ENCODE assay signal across 8 cellular contexts in genomic region chr15:78108300-78109084, GRCh38. TPM values are rescaled to one million over a fixed set of nuclear protein-coding genes. Genes with fewer than 3 reads are reported as not detected.
A peak's percentile ranks its signal among the peaks of the same experiment; 100 is the strongest.
DNase-seq lines count a peak whose midpoint lies in the region; ATAC-seq, FAIRE-seq and TF ChIP-seq lines count a peak whose summit lies in the region.

No MANE protein-coding gene starts in this region.

- no peaks in the 10 kb centered on the region for H3K79me2 ChIP-seq in GM12878 (ENCODE audit: control insufficient read depth, insufficient read depth, low read length)

- FAIRE-seq in GM12878 (lab: Jason Lieb, UNC) = no peak

- CTCF ChIA-PET in BJ (lab: Yijun Ruan, JAX) (interaction anchor here (0.6 to 14.4 kb wide), 59 partner anchors 9 to 830 kb away, joined by 3 to 282 read pairs (median 4); partner anchors contain the start of genes CIB2, SH2D7 and SKIC8), GM12878 (lab: Yijun Ruan, JAX) (interaction anchor here (0.6 to 14.0 kb wide), 50 partner anchors 9 to 316 kb away, joined by 3 to 327 read pairs (median 6); partner anchors contain the start of genes CIB2, SH2D7 and TBC1D2B)

- no peak overlapping the region for H2AFZ ChIP-seq in GM12878 (ENCODE audit: control insufficient read depth, low read depth, low read length)

- H3K4me1 ChIP-seq in GM12878 (ENCODE audit: control insufficient read depth, insufficient read depth, low read length) = peaks cover 22% of the 10 kb centered on the region

- no peaks in the 10 kb centered on the region for H4K20me1 ChIP-seq in GM12878 (ENCODE audit: control insufficient read depth, insufficient read depth)

- POLR2A ChIA-PET in BJ (lab: Charles Lee) = no interaction called here
- POLR2A ChIA-PET in GM12878 (lab: Charles Lee) = interaction anchor here (0.7 to 1.1 kb wide), 5 partner anchors 31 to 109 kb away, joined by 3 to 11 read pairs (median 3); no protein-coding TSS in a partner anchor

- DNase-seq in BJ (ENCODE audit: low read depth) = no peak
- peak; percentile 22 for DNase-seq in NCI-H2107 treated with DMSO at 0.1 percent for 48 hours (lab: John Stamatoyannopoulos, UW; ENCODE audit: unreplicated experiment)
- peak; percentile 83 for DNase-seq in UCSD-AML1 (lab: John Stamatoyannopoulos, UW; ENCODE audit: unreplicated experiment)
- DNase-seq in GM12878 (ENCODE audit: low read depth, low spot score) = peak; percentile 43
- peak in 46 of 51 donors; percentile 11 to 81 (median 50) for DNase-seq in hypothalamus (lab: John Stamatoyannopoulos, UW)
- peak; percentile 61 for DNase-seq in smooth muscle cell of the brain vasculature (ENCODE audit: low read depth, low spot score)

- no peak overlapping the region for H3K27ac ChIP-seq in GM12878 (ENCODE audit: control insufficient read depth, insufficient read depth)

- H3K4me3 ChIP-seq in BJ (ENCODE audit: low read depth, low read length) (no peak overlapping the region), GM12878 (no peak overlapping the region)

- H3K27me3 ChIP-seq in BJ (ENCODE audit: control insufficient read depth, insufficient read depth, low read length) (no peaks in the 10 kb centered on the region), GM12878 (replicated peaks in 1 of 2; ENCODE audit: control insufficient read depth in 2 of 2, insufficient read depth in 2 of 2, low read length in 1 of 2) (no peaks in the 10 kb centered on the region)

- no peak overlapping the region for H3K4me2 ChIP-seq in GM12878 (ENCODE audit: control insufficient read depth, insufficient read depth)

- no peak overlapping the region for H3K9ac ChIP-seq in GM12878 (ENCODE audit: control insufficient read depth, insufficient read depth, low read length)

- no peaks in the 10 kb centered on the region for H3K36me3 ChIP-seq in BJ (ENCODE audit: control insufficient read depth, insufficient read depth, low read length)
- no peaks in the 10 kb centered on the region for H3K36me3 ChIP-seq in GM12878 (ENCODE audit: control insufficient read depth in 2 of 2, insufficient read depth in 2 of 2, low read length in 1 of 2)

- SMC1A ChIA-PET in GM12878 (lab: Charles Lee; ENCODE audit: uncharacterized antibody, unreplicated experiment) = interaction anchor here (0.6 to 13.4 kb wide), 34 partner anchors 9 to 198 kb away, joined by 3 to 184 read pairs (median 5); partner anchors contain the start of genes CIB2 and TBC1D2B

- ATAC-seq in GM21529 (IDR thresholded peaks at IDR 0.05; ENCODE audit: unreplicated experiment) = peak; percentile 44
- ATAC-seq in GM12878 = peak; percentile 84
- ATAC-seq in HG03571 (IDR thresholded peaks at IDR 0.05; ENCODE audit: unreplicated experiment) = no peak

- no peak for TF ChIP-seq EP300 in GM12878 (IDR thresholded peaks at IDR 0.05; ENCODE audit: borderline replicate concordance in 1 of 2, control insufficient read depth in 1 of 2, low read depth in 2 of 2, low read length in 2 of 2)

- TF ChIP-seq CTCF in BJ (IDR thresholded peaks at IDR 0.05; ENCODE audit: insufficient read depth, low read depth, low read length) (peak; percentile 97), GM12878 (IDR thresholded peaks at IDR 0.05 in 2 of 3, conservative IDR thresholded peaks at IDR 0.05 in 1 of 3; ENCODE audit: control insufficient read depth in 2 of 3, extremely low read depth in 1 of 3, insufficient read depth in 1 of 3, low read depth in 3 of 3, low read length in 3 of 3) (peak; percentile 89 to 97 (median 94))

- TF ChIP-seq POLR2A in GM12878 (IDR thresholded peaks at IDR 0.05; ENCODE audit: low read depth, low read length) = no peak

- no TSS peak for BruUV-seq in GM12878 (replicated peaks; lab: Mats Ljungman, UMichigan)

- H3K9me3 ChIP-seq in GM12878 (replicated peaks; ENCODE audit: control insufficient read depth, insufficient read depth, low read length) = no peaks in the 10 kb centered on the region

- in situ Hi-C loops in GM12878 (cut with MboI) = loop anchor here (5.0 kb wide), 1 partner anchor 141 kb away; no protein-coding TSS in a partner anchor

- 15% methylated on average over 11 of the region's 11 CpGs for WGBS in GM12878 (ENCODE audit: insufficient coverage, insufficient replicate concordance, low lambda C conversion rate, missing lambda C conversion rate)

- RAD21 ChIA-PET in GM12878 (lab: Charles Lee; ENCODE audit: unreplicated experiment) = interaction anchor here (0.6 to 10.3 kb wide), 41 partner anchors 9 to 206 kb away, joined by 3 to 157 read pairs (median 5); no protein-coding TSS in a partner anchor

- TF ChIP-seq RAD21 in GM12878 (IDR thresholded peaks at IDR 0.05; ENCODE audit: insufficient read depth, low read depth, low read length) = peak; percentile 77

- intact Hi-C loops in GM12878 (cut with micrococcal nuclease; ENCODE audit: unreplicated experiment) = loop anchor here (1.0 to 5.0 kb wide), 5 partner anchors 41 to 206 kb away; no protein-coding TSS in a partner anchor

RNA-seq across cellular contexts. Expression of gene SH2D7, which starts 16.1 kb away (rescaled TPM):
- polyA plus RNA-seq in BJ (2011; rRNA removed) (not detected in 2 replicates), GM12878 (2011; rRNA removed) (not detected in 2 replicates), GM12878 (2014; fragmentation: Illumina TruSeq; extraction: Trizol) (0.04 TPM in 1 of 2 replicates, not detected in the other), GM12878 (2014; fragmentation: Nextera tagmentation; extraction: Ambion mirVana) (not detected), GM12878 (2014; rRNA removed) (not detected in 2 replicates), GM12878 (2016; fragmentation: Nextera tagmentation; extraction: Ambion mirVana) (not detected)
- polyA minus RNA-seq in BJ (2011; rRNA and poly(A)+ RNA removed) = not detected in 2 replicates
- total RNA-seq in GM12878 (2013; cell fraction: nucleolus; rRNA removed) = not detected in 2 replicates
- total RNA-seq in GM12878 (2014; rRNA removed) (0.06 TPM in 1 of 2 replicates, not detected in the other), GM12878 (2014; rRNA removed; fragmentation: Illumina TruSeq; extraction: Trizol) (not detected in 2 replicates), GM12878 (2021) (0.08 TPM in 1 of 2 replicates, not detected in the other)
- polyA plus RNA-seq in GM12878 (2011; ENCODE audit: low read depth) = not detected
- polyA plus RNA-seq in GM12878 (2011; cell fraction: cytosol; rRNA removed) = not detected in 2 replicates
- not detected in 2 replicates for polyA plus RNA-seq in GM12878 (2011; cell fraction: nucleus; rRNA removed)
- polyA plus RNA-seq in GM12878 (2012) = not detected in 2 replicates
- 0.10 and 0.15 TPM in 2 replicates for polyA minus RNA-seq in GM12878 (2011; rRNA and poly(A)+ RNA removed)
- not detected in 2 replicates for polyA minus RNA-seq in GM12878 (2011; cell fraction: cytosol; rRNA and poly(A)+ RNA removed)
- 0.12 TPM in 1 of 2 replicates, not detected in the other for polyA minus RNA-seq in GM12878 (2011; cell fraction: nucleus; rRNA and poly(A)+ RNA removed)

RNA-seq across cellular contexts. Expression of gene CIB2, which starts 22.8 kb away (rescaled TPM):
- 4.5 and 7.4 TPM in 2 replicates for polyA plus RNA-seq in BJ (2011; rRNA removed)
- 3.7 and 6.8 TPM in 2 replicates for polyA minus RNA-seq in BJ (2011; rRNA and poly(A)+ RNA removed)
- total RNA-seq in GM12878 (2013; cell fraction: nucleolus; rRNA removed) = 0.69 and 1.5 TPM in 2 replicates
- 7.2 and 8.8 TPM in 2 replicates for total RNA-seq in GM12878 (2014; rRNA removed)
- total RNA-seq in GM12878 (2014; rRNA removed; fragmentation: Illumina TruSeq; extraction: Trizol) = 5.9 and 6.8 TPM in 2 replicates
- 6.9 and 7.2 TPM in 2 replicates for total RNA-seq in GM12878 (2021)
- polyA plus RNA-seq in GM12878 (2011; ENCODE audit: low read depth) = 2.3 TPM
- 7.4 and 11.7 TPM in 2 replicates for polyA plus RNA-seq in GM12878 (2011; rRNA removed)
- polyA plus RNA-seq in GM12878 (2011; cell fraction: cytosol; rRNA removed) = 7.8 and 10.2 TPM in 2 replicates
- 3.3 and 3.9 TPM in 2 replicates for polyA plus RNA-seq in GM12878 (2011; cell fraction: nucleus; rRNA removed)
- polyA plus RNA-seq in GM12878 (2012) = 3.1 and 3.4 TPM in 2 replicates
- 7.9 and 11.7 TPM in 2 replicates for polyA plus RNA-seq in GM12878 (2014; fragmentation: Illumina TruSeq; extraction: Trizol)
- 1 to 10 TPM in 1 of 2 experiments, under 1 TPM in 1; 0.56 to 1.6 TPM for polyA plus RNA-seq in GM12878 (2014; fragmentation: Nextera tagmentation; extraction: Ambion mirVana)
- polyA plus RNA-seq in GM12878 (2014; rRNA removed) = 7.2 and 8.2 TPM in 2 replicates
- 10 to 100 TPM in 1 of 2 experiments, 1 to 10 TPM in 1; 1.5 to 12.1 TPM for polyA plus RNA-seq in GM12878 (2016; fragmentation: Nextera tagmentation; extraction: Ambion mirVana)
- polyA minus RNA-seq in GM12878 (2011; rRNA and poly(A)+ RNA removed) = 10.4 and 22.3 TPM in 2 replicates
- polyA minus RNA-seq in GM12878 (2011; cell fraction: cytosol; rRNA and poly(A)+ RNA removed) = 2.6 and 3.7 TPM in 2 replicates
- 0.73 and 1.2 TPM in 2 replicates for polyA minus RNA-seq in GM12878 (2011; cell fraction: nucleus; rRNA and poly(A)+ RNA removed)

RNA-seq across cellular contexts. Expression of gene TBC1D2B, which starts 31.0 kb away (rescaled TPM):
- polyA plus RNA-seq in BJ (2011; rRNA removed) = 37.3 and 39.8 TPM in 2 replicates
- polyA minus RNA-seq in BJ (2011; rRNA and poly(A)+ RNA removed) = 36.0 and 41.3 TPM in 2 replicates
- 172 and 173 TPM in 2 replicates for total RNA-seq in GM12878 (2013; cell fraction: nucleolus; rRNA removed)
- total RNA-seq in GM12878 (2014; rRNA removed) = 18.4 and 21.9 TPM in 2 replicates
- 17.0 and 20.4 TPM in 2 replicates for total RNA-seq in GM12878 (2014; rRNA removed; fragmentation: Illumina TruSeq; extraction: Trizol)
- 27.0 and 28.7 TPM in 2 replicates for total RNA-seq in GM12878 (2021)
- 12.9 TPM for polyA plus RNA-seq in GM12878 (2011; ENCODE audit: low read depth)
- polyA plus RNA-seq in GM12878 (2011; rRNA removed) = 53.4 and 75.9 TPM in 2 replicates
- 38.8 and 40.0 TPM in 2 replicates for polyA plus RNA-seq in GM12878 (2011; cell fraction: cytosol; rRNA removed)
- 110 and 121 TPM in 2 replicates for polyA plus RNA-seq in GM12878 (2011; cell fraction: nucleus; rRNA removed)
- polyA plus RNA-seq in GM12878 (2012) = 17.9 and 21.2 TPM in 2 replicates
- polyA plus RNA-seq in GM12878 (2014; fragmentation: Illumina TruSeq; extraction: Trizol) = 22.7 and 26.1 TPM in 2 replicates
- 1 to 10 TPM; 1.3 to 1.4 TPM for polyA plus RNA-seq in GM12878 (2014; fragmentation: Nextera tagmentation; extraction: Ambion mirVana)
- 22.4 and 25.6 TPM in 2 replicates for polyA plus RNA-seq in GM12878 (2014; rRNA removed)
- polyA plus RNA-seq in GM12878 (2016; fragmentation: Nextera tagmentation; extraction: Ambion mirVana) = 1 to 10 TPM; 2.7 to 8.2 TPM
- 50.3 and 51.8 TPM in 2 replicates for polyA minus RNA-seq in GM12878 (2011; rRNA and poly(A)+ RNA removed)
- polyA minus RNA-seq in GM12878 (2011; cell fraction: cytosol; rRNA and poly(A)+ RNA removed) = 14.4 and 14.8 TPM in 2 replicates
- 35.9 and 50.8 TPM in 2 replicates for polyA minus RNA-seq in GM12878 (2011; cell fraction: nucleus; rRNA and poly(A)+ RNA removed)

RNA-seq across cellular contexts. Expression of gene IDH3A, which starts 40.7 kb away (rescaled TPM):
- polyA plus RNA-seq in BJ (2011; rRNA removed) (49.3 and 76.1 TPM in 2 replicates), GM12878 (2011; rRNA removed) (238 and 315 TPM in 2 replicates), GM12878 (2014; fragmentation: Illumina TruSeq; extraction: Trizol) (173 and 178 TPM in 2 replicates), GM12878 (2014; fragmentation: Nextera tagmentation; extraction: Ambion mirVana) (100 to 1,000 TPM; 197 to 231 TPM), GM12878 (2014; rRNA removed) (123 and 125 TPM in 2 replicates), GM12878 (2016; fragmentation: Nextera tagmentation; extraction: Ambion mirVana) (100 to 1,000 TPM; 245 to 254 TPM)
- 22.9 and 29.8 TPM in 2 replicates for polyA minus RNA-seq in BJ (2011; rRNA and poly(A)+ RNA removed)
- total RNA-seq in GM12878 (2013; cell fraction: nucleolus; rRNA removed) = 101 and 106 TPM in 2 replicates
- total RNA-seq in GM12878 (2014; rRNA removed) (83.9 and 99.1 TPM in 2 replicates), GM12878 (2014; rRNA removed; fragmentation: Illumina TruSeq; extraction: Trizol) (105 and 121 TPM in 2 replicates), GM12878 (2021) (175 and 193 TPM in 2 replicates)
- 56.2 TPM for polyA plus RNA-seq in GM12878 (2011; ENCODE audit: low read depth)
- polyA plus RNA-seq in GM12878 (2011; cell fraction: cytosol; rRNA removed) = 108 and 181 TPM in 2 replicates
- polyA plus RNA-seq in GM12878 (2011; cell fraction: nucleus; rRNA removed) = 117 and 147 TPM in 2 replicates
- polyA plus RNA-seq in GM12878 (2012) = 82.5 and 109 TPM in 2 replicates
- polyA minus RNA-seq in GM12878 (2011; rRNA and poly(A)+ RNA removed) = 172 and 266 TPM in 2 replicates
- 75.4 and 97.9 TPM in 2 replicates for polyA minus RNA-seq in GM12878 (2011; cell fraction: cytosol; rRNA and poly(A)+ RNA removed)
- polyA minus RNA-seq in GM12878 (2011; cell fraction: nucleus; rRNA and poly(A)+ RNA removed) = 43.5 and 60.8 TPM in 2 replicates
